In the genomic region with DNA sequence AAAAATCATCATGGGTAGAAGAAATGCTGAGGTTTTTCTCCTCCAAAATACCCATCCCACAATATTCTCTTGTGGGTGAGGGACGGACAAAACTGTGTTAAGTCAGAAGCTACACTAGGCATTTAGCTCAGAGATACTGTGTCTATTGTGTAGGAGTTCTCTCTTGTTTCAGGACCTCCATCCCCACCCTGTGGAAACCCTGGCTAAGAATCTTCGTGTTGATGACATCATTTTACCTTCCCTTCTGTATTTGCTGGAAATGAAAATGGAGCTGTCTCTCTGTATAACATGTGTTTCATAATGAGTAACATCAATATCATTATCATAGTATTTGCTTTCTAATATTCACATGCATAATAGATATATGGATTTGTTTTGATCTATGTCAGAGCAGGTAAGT, we compare ENCODE assay signal across 21 cellular contexts.
DNase-seq lines count a peak whose midpoint lies in the region; ATAC-seq and TF ChIP-seq lines count a peak whose summit lies in the region.
"Had no signal": no experiment of that assay in that cellular context is flagged by ENCODE, and none has a peak within 500 bp of the region (broad histone marks: within the 10 kb centered on the region; RNA-seq: fewer than 3 reads in every experiment).

No MANE protein-coding gene starts in this region.

- no peaks in the 10 kb centered on the region for H3K9me3 Mint-ChIP-seq in nephron progenitor cell
- H3K9me3 Mint-ChIP-seq in natural killer cell treated with Interleukin-12 subunit alpha and Interleukin-12 subunit beta and Interleukin-15 and Interleukin-18, amount 100 ng/mL, for 72 hours, result no peaks in the 10 kb centered on the region
- H3K9me3 Mint-ChIP-seq: activated naive CD8-positive, alpha-beta T cell treated with anti-CD3 and anti-CD28 coated beads, Interleukin-2, amount 10 ng/mL, durations not matched to agents 7 days and 5 days; activated T-cell treated with anti-CD3 and anti-CD28 coated beads, Interleukin-2, amount 50 U/mL, for 4 hours; stimulated activated naive CD8-positive, alpha-beta T cell treated with anti-CD3 and anti-CD28 coated beads, Interleukin-15, Interleukin-2, amounts not matched to agents 100 ng/mL and 50 ng/mL, for 24 hours had no signal

- no peak for TF ChIP-seq CTCF in nephron progenitor cell (IDR thresholded peaks at IDR 0.05)
- no peak for TF ChIP-seq CTCF in adrenal gland (IDR thresholded peaks at IDR 0.05)

- DNase-seq in EL (peak; percentile 25), SJSA1 (ENCODE audit: low read depth in 1 of 2, low spot score in 2 of 2) (no peak), dermis blood vessel endothelial cell (peak; percentile 25), nephron progenitor cell (no peak), adrenal gland (no peak)
- DNase-seq in natural killer cell treated with Interleukin-12 subunit alpha and Interleukin-12 subunit beta and Interleukin-15 and Interleukin-18, amount 100 ng/mL, for 72 hours (ENCODE audit: low spot score), result no peak
- DNase-seq: activated CD8-positive, alpha-beta T cell treated with anti-CD3 and anti-CD28 coated beads, Interleukin-2, amount 10 ng/mL, durations not matched to agents 7 days and 5 days; activated naive CD8-positive, alpha-beta T cell treated with anti-CD3 and anti-CD28 coated beads, Interleukin-2, amount 10 ng/mL, durations not matched to agents 7 days and 5 days; activated T-cell treated with anti-CD3 and anti-CD28 coated beads, Interleukin-2, amount 50 U/mL, for 4 hours; caudate nucleus; effector memory CD4-positive, alpha-beta T cell; hippocampal formation; NCI-H1105 treated with DMSO at 0.1 percent for 48 hours; NCI-H2107; NCI-H526; right cardiac atrium; SHP77 treated with DMSO at 0.1 percent for 48 hours; T-helper 2 cell; upper lobe of right lung had no signal

- H3K4me1 ChIP-seq in SJSA1 (replicated peaks) (peaks cover 30% of the 10 kb centered on the region), adrenal gland (replicated peaks in 1 of 2) (peaks cover 5 to 22% of the 10 kb centered on the region in 2 donors)
- H3K4me1 ChIP-seq: upper lobe of right lung had no signal

- peaks cover 4% of the 10 kb centered on the region for H3K27me3 Mint-ChIP-seq in nephron progenitor cell (ENCODE audit: low read depth, poor library complexity)
- H3K27me3 Mint-ChIP-seq in natural killer cell treated with Interleukin-12 subunit alpha and Interleukin-12 subunit beta and Interleukin-15 and Interleukin-18, amount 100 ng/mL, for 72 hours, result no peaks in the 10 kb centered on the region

- no peak overlapping the region for H3K4me3 Mint-ChIP-seq in nephron progenitor cell
- H3K4me3 Mint-ChIP-seq in natural killer cell treated with Interleukin-12 subunit alpha and Interleukin-12 subunit beta and Interleukin-15 and Interleukin-18, amount 100 ng/mL, for 72 hours, result no peak overlapping the region
- H3K4me3 Mint-ChIP-seq: activated CD8-positive, alpha-beta T cell treated with anti-CD3 and anti-CD28 coated beads, Interleukin-2, amount 10 ng/mL, durations not matched to agents 7 days and 5 days; activated naive CD8-positive, alpha-beta T cell treated with anti-CD3 and anti-CD28 coated beads, Interleukin-2, amount 10 ng/mL, durations not matched to agents 7 days and 5 days; activated T-cell treated with anti-CD3 and anti-CD28 coated beads, Interleukin-2, amount 50 U/mL, for 4 hours; stimulated activated naive CD8-positive, alpha-beta T cell treated with anti-CD3 and anti-CD28 coated beads, Interleukin-15, Interleukin-2, amounts not matched to agents 100 ng/mL and 50 ng/mL, for 24 hours had no signal

- no peak for TF ChIP-seq POLR2A in adrenal gland (IDR thresholded peaks at IDR 0.05)

- H3K9me3 ChIP-seq in SJSA1 (replicated peaks) (no peaks in the 10 kb centered on the region), adrenal gland (replicated peaks in 1 of 3) (no peaks in the 10 kb centered on the region)
- H3K9me3 ChIP-seq: upper lobe of right lung had no signal

- H3K27me3 ChIP-seq in SJSA1 (replicated peaks) (no peaks in the 10 kb centered on the region), adrenal gland (no peaks in the 10 kb centered on the region)
- H3K27me3 ChIP-seq: upper lobe of right lung had no signal

- no peaks in the 10 kb centered on the region for H3K36me3 Mint-ChIP-seq in nephron progenitor cell (ENCODE audit: low read depth)
- no peaks in the 10 kb centered on the region for H3K36me3 Mint-ChIP-seq in natural killer cell treated with Interleukin-12 subunit alpha and Interleukin-12 subunit beta and Interleukin-15 and Interleukin-18, amount 100 ng/mL, for 72 hours
- H3K36me3 Mint-ChIP-seq: activated naive CD8-positive, alpha-beta T cell treated with anti-CD3 and anti-CD28 coated beads, Interleukin-2, amount 10 ng/mL, durations not matched to agents 7 days and 5 days had no signal

- WGBS in adrenal gland, 4 donors, result 73 to 89% (median 80%) methylated on average over 2 of the region's 2 CpGs

- ATAC-seq in GM18873 (IDR thresholded peaks at IDR 0.05; ENCODE audit: low FRiP score, unreplicated experiment), result no peak
- no peak for ATAC-seq in natural killer cell treated with Interleukin-12 subunit alpha and Interleukin-12 subunit beta and Interleukin-15 and Interleukin-18, amount 100 ng/mL, for 72 hours
- ATAC-seq: activated CD8-positive, alpha-beta T cell treated with anti-CD3 and anti-CD28 coated beads, Interleukin-2, amount 10 ng/mL, durations not matched to agents 7 days and 5 days; activated T-cell treated with anti-CD3 and anti-CD28 coated beads, Interleukin-2, amount 50 U/mL, for 4 hours; upper lobe of right lung had no signal

- peak overlapping the region; percentile 88 for H3K27ac Mint-ChIP-seq in nephron progenitor cell
- no peak overlapping the region for H3K27ac Mint-ChIP-seq in natural killer cell treated with Interleukin-12 subunit alpha and Interleukin-12 subunit beta and Interleukin-15 and Interleukin-18, amount 100 ng/mL, for 72 hours
- H3K27ac Mint-ChIP-seq: activated CD8-positive, alpha-beta T cell treated with anti-CD3 and anti-CD28 coated beads, Interleukin-2, amount 10 ng/mL, durations not matched to agents 7 days and 5 days; activated naive CD8-positive, alpha-beta T cell treated with anti-CD3 and anti-CD28 coated beads, Interleukin-2, amount 10 ng/mL, durations not matched to agents 7 days and 5 days; stimulated activated naive CD8-positive, alpha-beta T cell treated with anti-CD3 and anti-CD28 coated beads, Interleukin-15, Interleukin-2, amounts not matched to agents 100 ng/mL and 50 ng/mL, for 24 hours had no signal

- peak overlapping the region; percentile 62 for H3K27ac ChIP-seq in SJSA1
- H3K27ac ChIP-seq in adrenal gland, result no peak overlapping the region
- H3K27ac ChIP-seq: upper lobe of right lung had no signal

- H3K4me3 ChIP-seq in SJSA1, result no peak overlapping the region
- no peak overlapping the region for H3K4me3 ChIP-seq in adrenal gland
- H3K4me3 ChIP-seq: upper lobe of right lung had no signal

- peaks cover 16% of the 10 kb centered on the region for H3K4me1 Mint-ChIP-seq in nephron progenitor cell
- no peaks in the 10 kb centered on the region for H3K4me1 Mint-ChIP-seq in natural killer cell treated with Interleukin-12 subunit alpha and Interleukin-12 subunit beta and Interleukin-15 and Interleukin-18, amount 100 ng/mL, for 72 hours (ENCODE audit: low read depth in 2 of 2)

- intact Hi-C loops in adrenal gland (cut with DNase I), result no loop called here

- H3K36me3 ChIP-seq in SJSA1 (no peaks in the 10 kb centered on the region), adrenal gland (replicated peaks in 1 of 2) (no peaks in the 10 kb centered on the region)
- H3K36me3 ChIP-seq: upper lobe of right lung had no signal

Comparison
In these comparisons a context has a peak if more than half of its experiments do, and no peak if none do; other contexts are left out.
1. DNase-seq: peak in EL (single experiment) and dermis blood vessel endothelial cell (single experiment); none in SJSA1 (0 of 2), nephron progenitor cell (single experiment), adrenal gland (0 of 7) and natural killer cell treated with Interleukin-12 subunit alpha and Interleukin-12 subunit beta and Interleukin-15 and Interleukin-18, amount 100 ng/mL, for 72 hours (single experiment).